Comparison of ENCODE assay signal across 8 cellular contexts in the genomic region with DNA sequence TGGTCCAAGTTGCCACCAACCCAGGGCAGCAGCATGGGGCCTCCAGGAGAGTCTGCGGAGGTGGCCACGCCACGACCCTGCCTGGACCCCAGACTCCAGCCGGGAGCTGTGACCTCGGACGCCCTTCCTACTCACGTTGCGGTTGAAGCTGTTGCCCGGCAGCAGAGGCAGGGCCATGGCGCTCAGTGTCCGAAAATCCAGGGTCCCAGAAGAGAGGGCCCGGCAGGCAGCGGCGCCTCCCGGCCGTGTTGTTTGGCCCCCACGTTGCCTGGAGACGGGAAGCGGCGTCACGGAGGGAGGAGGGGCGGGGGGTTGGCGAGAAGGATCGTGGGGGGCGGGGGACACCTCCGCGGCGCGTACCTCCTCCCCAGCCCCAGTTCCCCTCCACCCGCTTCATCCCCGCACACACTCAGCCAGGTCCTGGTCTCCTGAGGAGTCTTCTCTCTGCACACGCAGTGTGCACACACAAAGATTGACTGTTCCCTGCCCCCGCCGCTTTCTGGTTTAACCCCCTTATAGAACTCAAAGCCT. TPM values are rescaled to one million over a fixed set of nuclear protein-coding genes. Genes with fewer than 3 reads are reported as not detected.
DNase-seq lines count a peak whose midpoint lies in the region; ATAC-seq, FAIRE-seq and TF ChIP-seq lines count a peak whose summit lies in the region.

TSS of gene EFHC2 (minus strand) at position 261 of the 531 bp plus-strand sequence. CDS start at position 177, 84 bp downstream.

- in situ Hi-C loops in GM12878 (cut with MboI) = no loop called here

- H3K4me1 ChIP-seq in GM12878 (ENCODE audit: control insufficient read depth, insufficient read depth, low read length) (no peaks in the 10 kb centered on the region), iPS-18a (ENCODE audit: control insufficient read depth, low read depth, low read length) (no peaks in the 10 kb centered on the region), smooth muscle cell (ENCODE audit: low read depth) (no peaks in the 10 kb centered on the region)

- TF ChIP-seq RAD21 in GM12878 (IDR thresholded peaks at IDR 0.05; ENCODE audit: insufficient read depth, low read depth, low read length) = no peak

- TF ChIP-seq CTCF in GM12878 (IDR thresholded peaks at IDR 0.05 in 2 of 3, conservative IDR thresholded peaks at IDR 0.05 in 1 of 3; ENCODE audit: control insufficient read depth in 2 of 3, extremely low read depth in 1 of 3, insufficient read depth in 1 of 3, low read depth in 3 of 3, low read length in 3 of 3) (no peak), smooth muscle cell (IDR thresholded peaks at IDR 0.05; ENCODE audit: borderline replicate concordance, insufficient read depth, poor library complexity, severe bottlenecking) (no peak)

- H3K4me3 ChIP-seq in GM12878 (no peak within 1 kb of the TSS), iPS-18a (ENCODE audit: low read length) (peak within 1 kb of the TSS; percentile 48), smooth muscle cell (peak within 1 kb of the TSS; percentile 53)

- FAIRE-seq in GM12878 (lab: Jason Lieb, UNC) = no peak

- H3K4me2 ChIP-seq in GM12878 (ENCODE audit: control insufficient read depth, insufficient read depth) (peak within 1 kb of the TSS; percentile 22; the same call in 1 of the 2 replicates), smooth muscle cell (peak within 1 kb of the TSS; percentile 75)

- no TSS peak for BruUV-seq in GM12878 (replicated peaks; lab: Mats Ljungman, UMichigan)

- H3K27me3 ChIP-seq in GM12878 (replicated peaks in 1 of 2; ENCODE audit: control insufficient read depth in 2 of 2, insufficient read depth in 2 of 2, low read length in 1 of 2) = no peaks in the 10 kb centered on the region
- H3K27me3 ChIP-seq in iPS-18a (ENCODE audit: control insufficient read depth, insufficient read depth, low read length) = no peaks in the 10 kb centered on the region
- H3K27me3 ChIP-seq in smooth muscle cell (ENCODE audit: low read depth) = no peaks in the 10 kb centered on the region

- RAD21 ChIA-PET in GM12878 (lab: Charles Lee; ENCODE audit: unreplicated experiment) = no interaction called here

- ATAC-seq in GM18907 (IDR thresholded peaks at IDR 0.05; ENCODE audit: unreplicated experiment) (peak; percentile 36), T-cell (replicated peaks in 1 of 4) (peak; percentile 54 to 72 (median 59)), GM12878 (peak; percentile 68), HG03196 (IDR thresholded peaks at IDR 0.05; ENCODE audit: unreplicated experiment) (no peak)

- no peak within 1 kb of the TSS for H3K27ac ChIP-seq in GM12878 (ENCODE audit: control insufficient read depth, insufficient read depth)
- no peak within 1 kb of the TSS for H3K27ac ChIP-seq in iPS-18a (ENCODE audit: low read length)
- H3K27ac ChIP-seq in smooth muscle cell (ENCODE audit: low read depth) = peak within 1 kb of the TSS; percentile 81

- H3K27me3 Mint-ChIP-seq in T-cell = no peaks in the 10 kb centered on the region

- peaks cover 20 to 33% (median 32%) of the 10 kb centered on the region in 3 donors for H3K4me1 Mint-ChIP-seq in T-cell

- H3K36me3 Mint-ChIP-seq in T-cell = no peaks in the 10 kb centered on the region

- H3K9me3 Mint-ChIP-seq in T-cell = no peaks in the 10 kb centered on the region

- POLR2A ChIA-PET in T-cell (lab: Charles Lee) = interaction anchor here (0.6 to 0.7 kb wide), 2 partner anchors 60 to 1409 kb away, joined by 3 to 14 read pairs; no protein-coding TSS in a partner anchor
- POLR2A ChIA-PET in GM12878 (lab: Charles Lee) = no interaction called here

- WGBS in GM12878 (ENCODE audit: insufficient coverage, insufficient replicate concordance, low lambda C conversion rate, missing lambda C conversion rate) = 24% methylated on average over 16 of the region's 34 CpGs
- 52% methylated on average over 19 of the region's 34 CpGs for WGBS in smooth muscle cell (ENCODE audit: low lambda C conversion rate)

- H3F3A ChIP-seq in smooth muscle cell (ENCODE audit: low read depth) = peaks cover 4% of the 10 kb centered on the region

- SMC1A ChIA-PET in GM12878 (lab: Charles Lee; ENCODE audit: uncharacterized antibody, unreplicated experiment) = no interaction called here

- no peak for TF ChIP-seq EP300 in GM12878 (IDR thresholded peaks at IDR 0.05; ENCODE audit: borderline replicate concordance in 1 of 2, control insufficient read depth in 1 of 2, low read depth in 2 of 2, low read length in 2 of 2)

- H3K9me3 ChIP-seq in GM12878 (replicated peaks; ENCODE audit: control insufficient read depth, insufficient read depth, low read length) = no peaks in the 10 kb centered on the region
- peaks cover 22% of the 10 kb centered on the region for H3K9me3 ChIP-seq in iPS-18a (ENCODE audit: control insufficient read depth, low read depth, low read length)
- no peaks in the 10 kb centered on the region for H3K9me3 ChIP-seq in smooth muscle cell (replicated peaks; ENCODE audit: low read depth)

- DNase-seq in T-cell (peak; percentile 19 to 73 (median 53)), GM12878 (ENCODE audit: low read depth, low spot score) (no peak), smooth muscle cell (lab: John Stamatoyannopoulos, UW; ENCODE audit: unreplicated experiment) (peak; percentile 2), DMS114 treated with DMSO at 0.1 percent for 48 hours (lab: John Stamatoyannopoulos, UW; ENCODE audit: unreplicated experiment) (no peak), NCI-H2107 treated with DMSO at 0.1 percent for 48 hours (lab: John Stamatoyannopoulos, UW; ENCODE audit: unreplicated experiment) (no peak)

- intact Hi-C loops in GM12878 (cut with micrococcal nuclease; ENCODE audit: unreplicated experiment) = no loop called here

- H3K9ac ChIP-seq in GM12878 (ENCODE audit: control insufficient read depth, insufficient read depth, low read length) = no peak within 1 kb of the TSS
- H3K9ac ChIP-seq in iPS-18a (ENCODE audit: low read length) = peak within 1 kb of the TSS; percentile 56
- H3K9ac ChIP-seq in smooth muscle cell (ENCODE audit: low read depth) = peak within 1 kb of the TSS; percentile 85

- H4K20me1 ChIP-seq in GM12878 (ENCODE audit: control insufficient read depth, insufficient read depth) = no peaks in the 10 kb centered on the region
- H4K20me1 ChIP-seq in smooth muscle cell (ENCODE audit: low read depth) = no peaks in the 10 kb centered on the region

- H3K36me3 ChIP-seq in GM12878 (ENCODE audit: control insufficient read depth in 2 of 2, insufficient read depth in 2 of 2, low read length in 1 of 2) = no peaks in the 10 kb centered on the region
- no peaks in the 10 kb centered on the region for H3K36me3 ChIP-seq in iPS-18a (ENCODE audit: control insufficient read depth, low read depth, low read length)
- no peaks in the 10 kb centered on the region for H3K36me3 ChIP-seq in smooth muscle cell (ENCODE audit: low read depth)

- H2AFZ ChIP-seq in GM12878 (ENCODE audit: control insufficient read depth, low read depth, low read length) (peak within 1 kb of the TSS; percentile 53; the same call in 1 of the 2 replicates), smooth muscle cell (ENCODE audit: low read depth) (peak within 1 kb of the TSS; percentile 78)

- H3K79me2 ChIP-seq in GM12878 (ENCODE audit: control insufficient read depth, insufficient read depth, low read length) (no peaks in the 10 kb centered on the region), smooth muscle cell (ENCODE audit: low read depth) (no peaks in the 10 kb centered on the region)

- no peak for TF ChIP-seq POLR2A in GM12878 (IDR thresholded peaks at IDR 0.05; ENCODE audit: low read depth, low read length)

- peak within 1 kb of the TSS; percentile 84 to 89 (median 89) for H3K4me3 Mint-ChIP-seq in T-cell

- CTCF ChIA-PET in T-cell (lab: Charles Lee) = interaction anchor here in 1 of 2 donors (0.7 kb wide), 1 partner anchor 99 kb away, joined by 3 read pairs; no protein-coding TSS in a partner anchor
- CTCF ChIA-PET in GM12878 (lab: Yijun Ruan, JAX) = no interaction called here

- peak within 1 kb of the TSS; percentile 95 to 97 for H3K27ac Mint-ChIP-seq in T-cell

TF ChIP-seq in GM12878, 131 proteins besides CTCF, POLR2A, EP300 and RAD21 (continues in another document):
- TF ChIP-seq BCL11A (IDR thresholded peaks at IDR 0.05; ENCODE audit: low read depth, low read length) = no peak
- TF ChIP-seq ZNF274 (IDR thresholded peaks at IDR 0.05; ENCODE audit: insufficient read depth, insufficient read length) = no peak
- TF ChIP-seq, protein P1, sequence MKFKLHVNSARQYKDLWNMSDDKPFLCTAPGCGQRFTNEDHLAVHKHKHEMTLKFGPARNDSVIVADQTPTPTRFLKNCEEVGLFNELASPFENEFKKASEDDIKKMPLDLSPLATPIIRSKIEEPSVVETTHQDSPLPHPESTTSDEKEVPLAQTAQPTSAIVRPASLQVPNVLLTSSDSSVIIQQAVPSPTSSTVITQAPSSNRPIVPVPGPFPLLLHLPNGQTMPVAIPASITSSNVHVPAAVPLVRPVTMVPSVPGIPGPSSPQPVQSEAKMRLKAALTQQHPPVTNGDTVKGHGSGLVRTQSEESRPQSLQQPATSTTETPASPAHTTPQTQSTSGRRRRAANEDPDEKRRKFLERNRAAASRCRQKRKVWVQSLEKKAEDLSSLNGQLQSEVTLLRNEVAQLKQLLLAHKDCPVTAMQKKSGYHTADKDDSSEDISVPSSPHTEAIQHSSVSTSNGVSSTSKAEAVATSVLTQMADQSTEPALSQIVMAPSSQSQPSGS (IDR thresholded peaks at IDR 0.05; ENCODE audit: low read length) = no peak
- no peak for TF ChIP-seq EGR1 (IDR thresholded peaks at IDR 0.05; ENCODE audit: borderline replicate concordance in 1 of 2, low read depth in 2 of 2, low read length in 2 of 2)
- TF ChIP-seq MYB (IDR thresholded peaks at IDR 0.05; ENCODE audit: borderline replicate concordance, low read depth, low read length) = no peak
- no peak for TF ChIP-seq JUND (IDR thresholded peaks at IDR 0.05; ENCODE audit: low read depth, low read length)

RNA-seq across cellular contexts. Expression of gene EFHC2, which starts in this region (rescaled TPM):
- total RNA-seq in T-cell = 1 to 10 TPM; 1.1 to 3.5 (median 2.0) TPM
- total RNA-seq in GM12878 (2013; cell fraction: nucleolus; rRNA removed) = not detected in 2 replicates
- total RNA-seq in GM12878 (2014; rRNA removed) = not detected in 2 replicates
- total RNA-seq in GM12878 (2014; rRNA removed; fragmentation: Illumina TruSeq; extraction: Trizol) = not detected in 2 replicates
- 0.08 TPM in 1 of 2 replicates, not detected in the other for total RNA-seq in GM12878 (2021)
- not detected for polyA plus RNA-seq in GM12878 (2011; ENCODE audit: low read depth)
- polyA plus RNA-seq in GM12878 (2011; rRNA removed) = 0.56 and 0.62 TPM in 2 replicates
- polyA plus RNA-seq in GM12878 (2011; cell fraction: cytosol; rRNA removed) = 0.12 and 0.16 TPM in 2 replicates
- 0.20 and 0.45 TPM in 2 replicates for polyA plus RNA-seq in GM12878 (2011; cell fraction: nucleus; rRNA removed)
- not detected in 2 replicates for polyA plus RNA-seq in GM12878 (2012)
- polyA plus RNA-seq in GM12878 (2014; fragmentation: Illumina TruSeq; extraction: Trizol) = 0.16 TPM in 1 of 2 replicates, not detected in the other
- not detected for polyA plus RNA-seq in GM12878 (2014; fragmentation: Nextera tagmentation; extraction: Ambion mirVana)
- polyA plus RNA-seq in GM12878 (2014; rRNA removed) = not detected in 2 replicates
- polyA plus RNA-seq in GM12878 (2016; fragmentation: Nextera tagmentation; extraction: Ambion mirVana) = not detected
- polyA minus RNA-seq in GM12878 (2011; rRNA and poly(A)+ RNA removed) = 0.29 and 0.31 TPM in 2 replicates
- not detected in 2 replicates for polyA minus RNA-seq in GM12878 (2011; cell fraction: cytosol; rRNA and poly(A)+ RNA removed)
- 0.36 and 0.38 TPM in 2 replicates for polyA minus RNA-seq in GM12878 (2011; cell fraction: nucleus; rRNA and poly(A)+ RNA removed)
- total RNA-seq in smooth muscle cell = 2.3 and 8.8 TPM in 2 replicates
- 3.5 and 4.0 TPM in 2 replicates for polyA plus RNA-seq in smooth muscle cell

Comparison
In these comparisons a context has a peak if more than half of its experiments do, and no peak if none do; other contexts are left out.
1. Peak in ATAC-seq and H3K4me2 ChIP-seq in GM12878; RNA of the gene not detected or under 1 TPM.
2. DNase-seq: peak in T-cell (34 of 34) and smooth muscle cell (single experiment); none in GM12878 (single experiment), DMS114 treated with DMSO at 0.1 percent for 48 hours (single experiment) and NCI-H2107 treated with DMSO at 0.1 percent for 48 hours (single experiment).